In genomic region chr3:196941846-196942225, GRCh38 we compare ENCODE assay signal across 7 cellular contexts. TPM values are rescaled to one million over a fixed set of nuclear protein-coding genes. Genes with fewer than 3 reads are reported as not detected.
DNase-seq lines count a peak whose midpoint lies in the region; ATAC-seq lines count a peak whose summit lies in the region.

No MANE protein-coding gene starts in this region.

- peak; percentile 27 for ATAC-seq in GM18502 (IDR thresholded peaks at IDR 0.05; ENCODE audit: poor library complexity, unreplicated experiment)
- peak; percentile 19 for ATAC-seq in HG02610 (IDR thresholded peaks at IDR 0.05; ENCODE audit: unreplicated experiment)

- DNase-seq in NCI-H1105 treated with DMSO at 0.1 percent for 48 hours (lab: John Stamatoyannopoulos, UW) (peak; percentile 67), mucosa of gallbladder (ENCODE audit: low spot score) (peak; percentile 31)
- peak; percentile 58 to 67 for DNase-seq in activated CD4-positive, alpha-beta T cell treated with anti-CD3 and anti-CD28 coated beads, Interleukin-2, amount 50 U/mL, for 4 hours
- DNase-seq in effector CD4-positive, alpha-beta T cell, result peak; percentile 48
- DNase-seq in stimulated activated CD8-positive, alpha-beta memory T cell treated with anti-CD3 and anti-CD28 coated beads, Interleukin-7, amount 100 ng/mL, for 1 hour (ENCODE audit: low read depth in 2 of 2), result peak; percentile 17 to 32

RNA-seq across cellular contexts. Expression of gene NCBP2, which starts 0.5 kb away (rescaled TPM):
- total RNA-seq in mucosa of gallbladder, result 48.7 TPM

RNA-seq across cellular contexts. Expression of gene PIGZ, which starts 26.8 kb away (rescaled TPM):
- total RNA-seq in mucosa of gallbladder, result 7.5 TPM

Comparison
In these comparisons a context has a peak if more than half of its experiments do, and no peak if none do; other contexts are left out.
1. Peak in every context shown above with its lines: DNase-seq and ATAC-seq.